ENCODE assay signal across 8 cellular contexts in the genomic region with DNA sequence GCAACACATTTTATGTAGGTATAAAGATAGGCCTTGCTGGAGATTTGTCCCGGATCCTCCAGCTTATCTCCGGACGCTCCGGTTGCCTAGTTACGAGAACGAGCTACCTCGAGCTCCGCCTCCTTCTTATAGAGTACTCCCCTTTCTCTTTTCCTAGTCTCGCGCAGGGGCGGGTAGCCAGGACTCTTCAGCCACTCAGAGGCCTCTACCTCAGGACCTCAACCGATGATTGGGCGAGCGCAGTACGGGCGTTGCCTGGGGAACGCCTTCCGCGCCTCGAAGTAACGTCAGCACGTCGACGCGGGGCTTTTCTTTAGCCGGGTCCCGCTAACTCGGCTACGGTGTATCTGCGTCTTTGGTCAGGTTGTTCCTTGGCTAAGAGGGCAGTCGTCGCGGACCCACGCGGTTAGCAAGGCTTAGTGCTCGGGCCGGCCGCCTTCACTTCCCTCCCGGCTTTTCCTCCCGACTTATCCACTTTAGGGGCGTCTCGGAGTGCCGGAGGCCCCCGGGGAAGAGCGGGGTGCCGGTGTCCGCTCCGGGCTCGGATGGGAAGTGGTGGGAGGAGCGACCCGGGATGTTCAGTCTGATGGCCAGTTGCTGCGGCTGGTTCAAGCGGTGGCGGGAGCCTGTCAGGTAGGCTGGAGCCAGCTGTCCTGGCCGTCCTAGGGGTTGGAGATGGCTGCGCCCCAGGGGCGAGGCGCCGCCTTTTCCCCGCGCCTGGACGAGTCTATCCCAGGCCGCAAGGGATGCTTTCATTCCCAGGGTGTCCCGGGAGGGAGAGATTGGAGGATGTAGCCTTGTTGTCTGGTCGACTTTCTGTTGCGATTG. TPM values are rescaled to one million over a fixed set of nuclear protein-coding genes. Genes with fewer than 3 reads are reported as not detected.
DNase-seq lines count a peak whose midpoint lies in the region; ATAC-seq, FAIRE-seq and TF ChIP-seq lines count a peak whose summit lies in the region.

A gene (plus strand): TSS at position 306 of the 828 bp plus-strand sequence. CDS start 269 bp downstream, at position 575.

- H3K4me2 ChIP-seq in OCI-LY7 (ENCODE audit: low read length): peak within 1 kb of the TSS; percentile 77

- H3K9me3 ChIP-seq in OCI-LY7 (ENCODE audit: low read length): no peaks in the 10 kb centered on the region

- H3K4me3 ChIP-seq in OCI-LY7 (ENCODE audit: low read depth, low read length, poor library complexity, severe bottlenecking): peak within 1 kb of the TSS; percentile 85

- no TSS peak for BruUV-seq in OCI-LY7 (replicated peaks; lab: Mats Ljungman, UMichigan)

- no peaks in the 10 kb centered on the region for H3K36me3 ChIP-seq in OCI-LY7 (ENCODE audit: insufficient read depth, low read length)

- no peak for FAIRE-seq in D721Med (lab: Jason Lieb, UNC)

- H2AFZ ChIP-seq in OCI-LY7 (ENCODE audit: low read length): peak within 1 kb of the TSS; percentile 87

- H3K79me2 ChIP-seq in OCI-LY7 (ENCODE audit: insufficient read depth, low read depth, low read length): peaks cover 30% of the 10 kb centered on the region; the same call in 1 of the 2 replicates

- POLR2A ChIA-PET in OCI-LY7 (lab: Charles Lee): interaction anchor here (1.0 to 2.4 kb wide), 7 partner anchors 9 to 89 kb away, joined by 3 to 10 read pairs (median 4); a partner anchor contains a TSS

- H4K20me1 ChIP-seq in OCI-LY7 (ENCODE audit: insufficient read depth, low read length): no peaks in the 10 kb centered on the region

- CTCF ChIA-PET in OCI-LY7 (lab: Charles Lee; ENCODE audit: unreplicated experiment): no interaction called here

- no peak for TF ChIP-seq CTCF in D721Med (IDR thresholded peaks at IDR 0.05; ENCODE audit: insufficient read depth, missing control alignments)
- no peak for TF ChIP-seq CTCF in OCI-LY7 (conservative IDR thresholded peaks at IDR 0.05; ENCODE audit: low read length)

- peak; percentile 100 for ATAC-seq in GM21526 (IDR thresholded peaks at IDR 0.05; ENCODE audit: low FRiP score, unreplicated experiment)

- no peaks in the 10 kb centered on the region for H3K9me2 ChIP-seq in OCI-LY7 (ENCODE audit: insufficient read depth, low read length)

- DNase-seq in D721Med (ENCODE audit: insufficient read length, low spot score) (peak; percentile 46), HuH-7.5 (ENCODE audit: low spot score) (peak; percentile 97), OCI-LY7 (ENCODE audit: low spot score) (peak; percentile 97), activated T-cell treated with anti-CD3 and anti-CD28 coated beads for 24 hours (ENCODE audit: low read depth) (peak; percentile 90), epidermal melanocyte (ENCODE audit: insufficient read length, low spot score) (peak; percentile 98), middle frontal gyrus (ENCODE audit: extremely low spot score, low spot score) (peak; percentile 99)
- DNase-seq in stimulated activated CD8-positive, alpha-beta memory T cell treated with anti-CD3 and anti-CD28 coated beads, Interleukin-2, amount 100 ng/mL, for 48 hours (ENCODE audit: low read depth in 2 of 2): peak; percentile 82 to 90

- H3K27ac ChIP-seq in OCI-LY7 (ENCODE audit: low read depth, low read length, poor library complexity, severe bottlenecking): peak within 1 kb of the TSS; percentile 9

- peaks cover 6% of the 10 kb centered on the region for H3K4me1 ChIP-seq in OCI-LY7 (ENCODE audit: insufficient read depth, low read length, poor library complexity, severe bottlenecking)

- intact Hi-C loops in OCI-LY7 (cut with micrococcal nuclease; ENCODE audit: unreplicated experiment): loop anchor here (2.0 kb wide), 1 partner anchor 83 kb away; a partner anchor contains a TSS

RNA-seq across cellular contexts. Expression of the gene that starts here (rescaled TPM):
- total RNA-seq in OCI-LY7 (2014; rRNA removed; shearing (Covaris generic)): 5.4 and 5.9 TPM in 2 replicates
- total RNA-seq in OCI-LY7 (2022): 11.3 and 12.0 TPM in 2 replicates

Comparison
In these comparisons a context has a peak if more than half of its experiments do, and no peak if none do; other contexts are left out.
1. Peak in every context shown above with its lines: DNase-seq, ATAC-seq, H3K4me3 ChIP-seq and H3K27ac ChIP-seq.
2. DNase-seq: peak in every context shown above with its lines; median percentile 99 in middle frontal gyrus; 98 in epidermal melanocyte; 97 in HuH-7.5; 97 in OCI-LY7; 90 in activated T-cell treated with anti-CD3 and anti-CD28 coated beads for 24 hours; 86 in stimulated activated CD8-positive, alpha-beta memory T cell treated with anti-CD3 and anti-CD28 coated beads, Interleukin-2, amount 100 ng/mL, for 48 hours; 46 in D721Med.